1 cellular context compared by ENCODE assay signal in genomic region chr3:37991109-37991508, GRCh38.
TF ChIP-seq lines count a peak whose summit lies in the region.

No MANE protein-coding gene starts in this region.

TF ChIP-seq in K562, 482 proteins besides CTCF, POLR2A, EP300 and RAD21:
- no peak for TF ChIP-seq ZNF316 (IDR thresholded peaks at IDR 0.05)
- TF ChIP-seq, protein P1, sequence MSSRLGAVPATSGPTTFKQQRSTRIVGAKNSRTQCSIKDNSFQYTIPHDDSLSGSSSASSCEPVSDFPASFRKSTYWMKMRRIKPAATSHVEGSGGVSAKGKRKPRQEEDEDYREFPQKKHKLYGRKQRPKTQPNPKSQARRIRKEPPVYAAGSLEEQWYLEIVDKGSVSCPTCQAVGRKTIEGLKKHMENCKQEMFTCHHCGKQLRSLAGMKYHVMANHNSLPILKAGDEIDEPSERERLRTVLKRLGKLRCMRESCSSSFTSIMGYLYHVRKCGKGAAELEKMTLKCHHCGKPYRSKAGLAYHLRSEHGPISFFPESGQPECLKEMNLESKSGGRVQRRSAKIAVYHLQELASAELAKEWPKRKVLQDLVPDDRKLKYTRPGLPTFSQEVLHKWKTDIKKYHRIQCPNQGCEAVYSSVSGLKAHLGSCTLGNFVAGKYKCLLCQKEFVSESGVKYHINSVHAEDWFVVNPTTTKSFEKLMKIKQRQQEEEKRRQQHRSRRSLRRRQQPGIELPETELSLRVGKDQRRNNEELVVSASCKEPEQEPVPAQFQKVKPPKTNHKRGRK (tag; IDR thresholded peaks at IDR 0.05): no peak; the same call in 1 of the 2 replicates
- no peak for TF ChIP-seq ZNF644 (tag; IDR thresholded peaks at IDR 0.05; ENCODE audit: low read depth)
- TF ChIP-seq HDAC6 (IDR thresholded peaks at IDR 0.05; ENCODE audit: low read depth, low read length): no peak
- TF ChIP-seq, protein P2, sequence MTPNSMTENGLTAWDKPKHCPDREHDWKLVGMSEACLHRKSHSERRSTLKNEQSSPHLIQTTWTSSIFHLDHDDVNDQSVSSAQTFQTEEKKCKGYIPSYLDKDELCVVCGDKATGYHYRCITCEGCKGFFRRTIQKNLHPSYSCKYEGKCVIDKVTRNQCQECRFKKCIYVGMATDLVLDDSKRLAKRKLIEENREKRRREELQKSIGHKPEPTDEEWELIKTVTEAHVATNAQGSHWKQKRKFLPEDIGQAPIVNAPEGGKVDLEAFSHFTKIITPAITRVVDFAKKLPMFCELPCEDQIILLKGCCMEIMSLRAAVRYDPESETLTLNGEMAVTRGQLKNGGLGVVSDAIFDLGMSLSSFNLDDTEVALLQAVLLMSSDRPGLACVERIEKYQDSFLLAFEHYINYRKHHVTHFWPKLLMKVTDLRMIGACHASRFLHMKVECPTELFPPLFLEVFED (CRISPR knock-in tag; conservative IDR thresholded peaks at IDR 0.05): no peak
- no peak for TF ChIP-seq GABPB2 (CRISPR knock-in tag; conservative IDR thresholded peaks at IDR 0.05)
